In genomic region chr15:90915808-90916440, GRCh38 we compare ENCODE assay signal across 9 cellular contexts. TPM values are rescaled to one million over a fixed set of nuclear protein-coding genes. Genes with fewer than 3 reads are reported as not detected.
DNase-seq lines count a peak whose midpoint lies in the region; ATAC-seq lines count a peak whose summit lies in the region.
"Had no signal": no experiment of that assay in that cellular context is flagged by ENCODE, and none has a peak within 500 bp of the region (broad histone marks: within the 10 kb centered on the region; RNA-seq: fewer than 3 reads in every experiment).

No MANE protein-coding gene starts in this region.

- no peaks in the 10 kb centered on the region for H3K9me3 ChIP-seq in muscle layer of duodenum (ENCODE audit: control insufficient read depth in 1 of 2, low read length in 2 of 2)

- DNase-seq in H7: peak; percentile 69
- no peak for DNase-seq in central memory CD8-positive, alpha-beta T cell (ENCODE audit: low spot score in 2 of 2)
- DNase-seq in central memory CD4-positive, alpha-beta T cell: no peak
- DNase-seq: COR-L47; stimulated activated CD4-positive, alpha-beta T cell treated with anti-CD3 and anti-CD28 coated beads, Interleukin-4, amount 100 ng/mL, for 1 hour had no signal

- no peak overlapping the region for H3K4me3 Mint-ChIP-seq in central memory CD8-positive, alpha-beta T cell

- peaks cover 46% of the 10 kb centered on the region for H3K36me3 Mint-ChIP-seq in central memory CD8-positive, alpha-beta T cell (ENCODE audit: insufficient read depth)

- H3K27me3 ChIP-seq in H7 (ENCODE audit: control insufficient read depth, insufficient read depth, low read length) (no peaks in the 10 kb centered on the region), muscle layer of duodenum (ENCODE audit: low read depth, low read length) (no peaks in the 10 kb centered on the region)

- H3K4me1 Mint-ChIP-seq in central memory CD8-positive, alpha-beta T cell: peaks cover 4% of the 10 kb centered on the region

- no peak for ATAC-seq in central memory CD8-positive, alpha-beta T cell (replicated peaks; ENCODE audit: extremely low read depth, poor library complexity, severe bottlenecking)
- no peak for ATAC-seq in GM21619 (IDR thresholded peaks at IDR 0.05; ENCODE audit: unreplicated experiment)
- no peak for ATAC-seq in GM18517 (IDR thresholded peaks at IDR 0.05; ENCODE audit: unreplicated experiment)

- H3K9me3 Mint-ChIP-seq in central memory CD8-positive, alpha-beta T cell: no peaks in the 10 kb centered on the region

- H3K27me3 Mint-ChIP-seq in central memory CD8-positive, alpha-beta T cell: no peaks in the 10 kb centered on the region

- H3K27ac ChIP-seq in muscle layer of duodenum (ENCODE audit: low read length): peak overlapping the region; percentile 23
- H3K27ac ChIP-seq: VCaP had no signal

- no peaks in the 10 kb centered on the region for H3K4me1 ChIP-seq in muscle layer of duodenum (ENCODE audit: control insufficient read depth in 1 of 2, insufficient read depth in 2 of 2, low read length in 2 of 2)

- H3K36me3 ChIP-seq in H7 (replicated peaks; ENCODE audit: control insufficient read depth, insufficient read depth, low read length): peaks cover 3% of the 10 kb centered on the region
- H3K36me3 ChIP-seq in muscle layer of duodenum (ENCODE audit: control insufficient read depth in 1 of 2, insufficient read depth in 2 of 2, low read length in 2 of 2): peaks cover 85 to 97% of the 10 kb centered on the region in 2 donors

- H3K27ac Mint-ChIP-seq in central memory CD8-positive, alpha-beta T cell (ENCODE audit: low read depth): peak overlapping the region; percentile 46

- H3K4me3 ChIP-seq in H7 (ENCODE audit: insufficient read depth, low read depth, low read length) (no peak overlapping the region), muscle layer of duodenum (ENCODE audit: low read depth in 1 of 2, low read length in 2 of 2) (peak overlapping the region in 1 of 2 donors; percentile 25)

RNA-seq across cellular contexts. Expression of gene MAN2A2, which starts 12.8 kb away (rescaled TPM):
- total RNA-seq in H7 (2014; rRNA removed; shearing (Covaris generic)): 7.4 and 11.6 TPM in 2 replicates

RNA-seq across cellular contexts. Expression of gene HDDC3, which starts 16.4 kb away (rescaled TPM):
- 16.2 and 19.4 TPM in 2 replicates for total RNA-seq in H7 (2014; rRNA removed; shearing (Covaris generic))

RNA-seq across cellular contexts. Expression of gene UNC45A, which starts 19.2 kb away (rescaled TPM):
- 85.9 and 87.2 TPM in 2 replicates for total RNA-seq in H7 (2014; rRNA removed; shearing (Covaris generic))

RNA-seq across cellular contexts. Expression of gene FES, which starts 31.6 kb away (rescaled TPM):
- total RNA-seq in H7 (2014; rRNA removed; shearing (Covaris generic)): 11.2 and 13.6 TPM in 2 replicates

RNA-seq across cellular contexts. Expression of gene RCCD1, which starts 38.8 kb away (rescaled TPM):
- 28.3 and 39.4 TPM in 2 replicates for total RNA-seq in H7 (2014; rRNA removed; shearing (Covaris generic))
